Comparison of ENCODE assay signal across 24 cellular contexts in the genomic region with DNA sequence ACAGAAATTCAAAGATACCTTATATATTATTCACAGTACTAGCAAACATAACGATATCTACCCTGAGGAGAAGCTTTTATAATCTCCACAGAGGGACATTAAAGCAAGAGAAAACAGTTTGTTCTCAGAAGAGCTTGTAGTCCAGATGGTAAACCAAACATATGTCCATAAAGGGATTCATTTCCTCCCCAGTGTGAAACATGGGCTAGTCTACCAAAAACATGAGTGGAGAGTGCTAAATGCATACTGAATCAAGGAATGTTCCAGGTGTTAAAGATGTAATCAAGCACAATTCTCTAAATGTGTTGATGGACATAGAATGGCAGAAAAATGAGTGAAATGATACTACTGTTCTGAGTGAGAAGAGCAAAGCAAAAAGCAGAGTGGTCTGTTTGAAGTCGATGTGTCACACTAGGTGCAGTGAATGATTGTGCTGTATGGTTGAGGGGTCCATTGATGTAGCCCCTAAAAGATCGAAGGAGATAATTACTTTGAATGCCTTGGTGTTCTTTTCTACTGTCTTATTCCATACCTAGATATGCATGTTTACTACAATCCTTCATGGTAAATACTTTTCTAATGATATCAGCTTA.
"Had no signal": no experiment of that assay in that cellular context is flagged by ENCODE, and none has a peak within 500 bp of the region (broad histone marks: within the 10 kb centered on the region; RNA-seq: fewer than 3 reads in every experiment).

No MANE protein-coding gene starts in this region.

- H3K4me3 ChIP-seq: coronary artery, heart right ventricle, lower lobe of right lung, mucosa of descending colon, pancreas, psoas muscle, right atrium auricular region, spleen, thyroid gland had no signal

- H3K27ac ChIP-seq: coronary artery, heart right ventricle, lower lobe of right lung, pancreas, psoas muscle, right atrium auricular region, spleen, thyroid gland, VCaP had no signal

- H3K27me3 ChIP-seq: heart right ventricle, pancreas, right atrium auricular region, spleen, thyroid gland had no signal

- ATAC-seq: activated CD4-positive, CD25-positive, alpha-beta regulatory T cell treated with anti-CD3 and anti-CD28 coated beads, Interleukin-2, amount 50 U/mL, for 24 hours; heart right ventricle; lower lobe of right lung; mucosa of descending colon; pancreas; psoas muscle; stimulated activated naive CD8-positive, alpha-beta T cell treated with anti-CD3 and anti-CD28 coated beads, Interleukin-15, Interleukin-2, amounts not matched to agents 100 U/mL and 50 U/mL, for 24 hours had no signal

- DNase-seq: activated CD4-positive, alpha-beta T cell treated with anti-CD3 and anti-CD28 coated beads, Interleukin-2, amount 50 U/mL, for 1 hour; activated CD8-positive, alpha-beta memory T cell treated with anti-CD3 and anti-CD28 coated beads for 24 hours; activated CD8-positive, alpha-beta memory T cell treated with anti-CD3 and anti-CD28 coated beads, Interleukin-2, amount 50 U/mL, for 4 hours; activated effector memory CD4-positive, alpha-beta T cell treated with Interleukin-2 at 50 U/mL for 16 hours; activated naive CD4-positive, alpha-beta T cell treated with anti-CD3 and anti-CD28 coated beads, Interleukin-2, amount 10 ng/mL, durations not matched to agents 7 days and 5 days; activated T-cell treated with anti-CD3 and anti-CD28 coated beads, Interleukin-2, amount 50 U/mL, for 4 hours; aorta; central memory CD4-positive, alpha-beta T cell; heart right ventricle; kidney; lower lobe of right lung; mesendoderm; mucosa of descending colon; nephron progenitor cell; pancreas; psoas muscle; spleen; stimulated activated CD4-positive, alpha-beta T cell treated with anti-CD3 and anti-CD28 coated beads, Interleukin-4, amount 100 ng/mL, for 1 hour; stimulated activated naive CD8-positive, alpha-beta T cell treated with anti-CD3 and anti-CD28 coated beads, Interleukin-15, Interleukin-2, amounts not matched to agents 100 U/mL and 50 U/mL, for 24 hours; thyroid gland had no signal

- H3K27ac Mint-ChIP-seq: activated naive CD4-positive, alpha-beta T cell treated with anti-CD3 and anti-CD28 coated beads, Interleukin-2, amount 10 ng/mL, durations not matched to agents 7 days and 5 days; nephron progenitor cell had no signal

- H3K9me3 Mint-ChIP-seq: activated naive CD4-positive, alpha-beta T cell treated with anti-CD3 and anti-CD28 coated beads, Interleukin-2, amount 10 ng/mL, durations not matched to agents 7 days and 5 days; activated T-cell treated with anti-CD3 and anti-CD28 coated beads, Interleukin-2, amount 50 U/mL, for 4 hours; nephron progenitor cell had no signal
